13 cellular contexts compared by ENCODE assay signal in genomic region chr1:25504706-25505560, GRCh38. TPM values are rescaled to one million over a fixed set of nuclear protein-coding genes. Genes with fewer than 3 reads are reported as not detected.
DNase-seq lines count a peak whose midpoint lies in the region; ATAC-seq, FAIRE-seq and TF ChIP-seq lines count a peak whose summit lies in the region.
"Had no signal": no experiment of that assay in that cellular context is flagged by ENCODE, and none has a peak within 500 bp of the region (broad histone marks: within the 10 kb centered on the region; RNA-seq: fewer than 3 reads in every experiment).

No MANE protein-coding gene starts in this region.

- no peaks in the 10 kb centered on the region for H3K36me3 Mint-ChIP-seq in T-helper 17 cell (ENCODE audit: low read depth)
- peaks cover 0 to 18% (median 12%) of the 10 kb centered on the region in 3 donors for H3K36me3 Mint-ChIP-seq in immature natural killer cell
- H3K36me3 Mint-ChIP-seq: activated naive CD4-positive, alpha-beta T cell treated with anti-CD3 and anti-CD28 coated beads, Interleukin-2, amount 50 U/mL, for 24 hours had no signal

- no peak overlapping the region for H3K4me3 Mint-ChIP-seq in T-helper 17 cell
- H3K4me3 Mint-ChIP-seq in immature natural killer cell = no peak overlapping the region
- H3K4me3 Mint-ChIP-seq: activated naive CD4-positive, alpha-beta T cell treated with anti-CD3 and anti-CD28 coated beads, Interleukin-2, amount 50 U/mL, for 24 hours had no signal

- FAIRE-seq in urothelium cell line (lab: Jason Lieb, UNC) = no peak
- FAIRE-seq: keratinocyte had no signal

- H3K27me3 ChIP-seq in AG04450 (ENCODE audit: control insufficient read depth, insufficient read depth, low read length) = no peaks in the 10 kb centered on the region

- peak overlapping the region; percentile 77 for H3K27ac ChIP-seq in AG04450 (ENCODE audit: low read depth, low read length)

- no peak for DNase-seq in AG04450 (ENCODE audit: low read depth, low spot score)
- DNase-seq in ELF-1 (ENCODE audit: low read depth, low spot score) = peak; percentile 37
- no peak for DNase-seq in T-helper 17 cell
- DNase-seq in hepatic stellate cell (ENCODE audit: low spot score) = peak; percentile 74
- DNase-seq in immature natural killer cell = no peak
- no peak for DNase-seq in nucleus accumbens (lab: John Stamatoyannopoulos, UW)
- DNase-seq in urothelium cell line (ENCODE audit: low spot score) = no peak
- DNase-seq: H9; stimulated activated CD4-positive, alpha-beta T cell treated with anti-CD3 and anti-CD28 coated beads, Interleukin-4, amount 100 ng/mL, for 24 hours; stimulated activated naive CD8-positive, alpha-beta T cell treated with anti-CD3 and anti-CD28 coated beads, Interleukin-15, Interleukin-2, amounts not matched to agents 100 U/mL and 50 U/mL, for 24 hours had no signal

- POLR2A ChIA-PET in AG04450 (lab: Yijun Ruan, JAX) = interaction anchor here (0.6 kb wide), 1 partner anchor 361 kb away, joined by 3 read pairs; no protein-coding TSS in a partner anchor

- H3K9me3 Mint-ChIP-seq in immature natural killer cell = no peaks in the 10 kb centered on the region
- H3K9me3 Mint-ChIP-seq: activated naive CD4-positive, alpha-beta T cell treated with anti-CD3 and anti-CD28 coated beads, Interleukin-2, amount 50 U/mL, for 24 hours had no signal

- TF ChIP-seq CTCF in AG04450 (IDR thresholded peaks at IDR 0.05; ENCODE audit: low read depth, low read length) = no peak

- H3K4me3 ChIP-seq in AG04450 (ENCODE audit: low read depth, low read length) = no peak overlapping the region

- H3K4me1 Mint-ChIP-seq in T-helper 17 cell (peaks cover 15% of the 10 kb centered on the region), immature natural killer cell (no peaks in the 10 kb centered on the region)

- CTCF ChIA-PET in AG04450 (lab: Charles Lee) = interaction anchor here (1.4 to 5.8 kb wide), 2 partner anchors 15 to 306 kb away, joined by 3 to 28 read pairs; no protein-coding TSS in a partner anchor

- H3K27ac Mint-ChIP-seq in T-helper 17 cell (peak overlapping the region; percentile 70), immature natural killer cell (no peak overlapping the region)

- H3K27me3 Mint-ChIP-seq in T-helper 17 cell = no peaks in the 10 kb centered on the region
- peaks cover 3 to 4% (median 4%) of the 10 kb centered on the region in 3 donors for H3K27me3 Mint-ChIP-seq in immature natural killer cell (ENCODE audit: low read depth in 3 of 3)
- H3K27me3 Mint-ChIP-seq: activated naive CD4-positive, alpha-beta T cell treated with anti-CD3 and anti-CD28 coated beads, Interleukin-2, amount 50 U/mL, for 24 hours had no signal

- H3K9me3 ChIP-seq in AG04450 (ENCODE audit: control insufficient read depth, insufficient read depth, low read length) (no peaks in the 10 kb centered on the region), T-helper 17 cell (ENCODE audit: control insufficient read depth, low read length, poor library complexity, severe bottlenecking) (no peaks in the 10 kb centered on the region)

- ATAC-seq in T-helper 17 cell (no peak), HG03135 (IDR thresholded peaks at IDR 0.05; ENCODE audit: unreplicated experiment) (no peak)

RNA-seq across cellular contexts. Expression of gene LDLRAP1, which starts 38.5 kb away (rescaled TPM):
- polyA plus RNA-seq in AG04450 (2011; rRNA removed) (12.4 and 12.6 TPM in 2 replicates), immature natural killer cell (10 to 100 TPM; 46.5 to 81.5 (median 69.2) TPM)
- polyA minus RNA-seq in AG04450 (2011; rRNA and poly(A)+ RNA removed) = 11.1 and 12.7 TPM in 2 replicates
- 10 to 100 TPM; 90.3 to 96.6 TPM for total RNA-seq in T-helper 17 cell

Comparison
In these comparisons a context has a peak if more than half of its experiments do, and no peak if none do; other contexts are left out.
1. DNase-seq: peak in ELF-1 (single experiment) and hepatic stellate cell (single experiment); none in AG04450 (single experiment), T-helper 17 cell (0 of 3), immature natural killer cell (0 of 3), nucleus accumbens (0 of 56) and urothelium cell line (single experiment).